Comparison of ENCODE assay signal across 15 cellular contexts in the genomic region with DNA sequence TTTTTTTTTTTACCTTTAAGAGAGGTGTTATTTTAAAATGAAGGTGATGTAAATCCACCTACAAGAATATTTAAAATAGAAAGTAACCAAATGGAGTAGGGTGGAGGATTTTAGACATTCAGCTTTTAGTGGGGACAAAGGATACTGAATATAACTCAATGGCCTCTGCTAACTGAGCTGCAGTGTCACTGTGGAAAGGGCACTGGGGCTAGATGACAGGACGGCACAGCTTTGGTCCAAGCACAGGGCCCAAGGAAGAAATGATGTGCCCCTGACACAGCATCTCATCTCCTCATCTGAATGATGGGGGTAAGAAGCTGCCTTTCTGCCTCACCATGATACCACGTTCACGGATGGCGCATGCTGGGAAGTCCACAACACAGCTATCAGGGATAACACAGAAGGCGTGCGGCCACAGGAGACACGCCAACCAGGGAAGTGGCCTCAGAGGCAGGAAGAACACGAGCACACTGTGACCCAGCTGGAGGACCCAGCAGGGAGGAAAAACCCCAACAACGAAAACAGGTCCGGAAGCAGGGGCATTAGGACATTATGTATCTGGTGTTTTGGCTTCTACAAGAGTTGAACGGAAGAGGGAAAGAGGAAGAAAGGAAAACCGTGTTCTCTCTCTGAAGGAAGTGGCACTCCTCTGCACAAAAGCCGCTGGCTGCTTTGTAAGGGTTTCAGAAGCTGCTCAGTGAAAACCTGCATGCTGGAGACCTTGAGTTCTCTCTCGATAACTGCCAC.
DNase-seq lines count a peak whose midpoint lies in the region; ATAC-seq and TF ChIP-seq lines count a peak whose summit lies in the region.
"Had no signal": no experiment of that assay in that cellular context is flagged by ENCODE, and none has a peak within 500 bp of the region (broad histone marks: within the 10 kb centered on the region; RNA-seq: fewer than 3 reads in every experiment).

No MANE protein-coding gene starts in this region.

- H3K27me3 Mint-ChIP-seq in activated naive CD8-positive, alpha-beta T cell treated with anti-CD3 and anti-CD28 coated beads, Interleukin-2, amount 50 U/mL, for 24 hours, result no peaks in the 10 kb centered on the region
- H3K27me3 Mint-ChIP-seq: IgD-negative memory B cell had no signal

- no peaks in the 10 kb centered on the region for H3K27me3 ChIP-seq in lower lobe of right lung (ENCODE audit: low read depth)

- H3K27ac ChIP-seq in lower lobe of right lung, result no peak overlapping the region
- H3K27ac ChIP-seq: SK-N-MC had no signal

- H3K9me3 Mint-ChIP-seq in activated naive CD8-positive, alpha-beta T cell treated with anti-CD3 and anti-CD28 coated beads, Interleukin-2, amount 50 U/mL, for 24 hours, result no peaks in the 10 kb centered on the region
- H3K9me3 Mint-ChIP-seq: IgD-negative memory B cell, neural crest cell had no signal

- H3K9me3 ChIP-seq in lower lobe of right lung, result no peaks in the 10 kb centered on the region
- H3K9me3 ChIP-seq: thoracic aorta had no signal

- TF ChIP-seq CTCF in lower lobe of right lung (IDR thresholded peaks at IDR 0.05) (no peak), GM13977 (IDR thresholded peaks at IDR 0.05; ENCODE audit: extremely low read depth, insufficient read depth, missing control alignments) (no peak)

- peaks cover 8% of the 10 kb centered on the region for H3K4me1 ChIP-seq in lower lobe of right lung

- DNase-seq in AML-193 (lab: John Stamatoyannopoulos, UW), result peak; percentile 85
- peak; percentile 76 for DNase-seq in GF-D8 (lab: John Stamatoyannopoulos, UW)
- DNase-seq in activated naive CD8-positive, alpha-beta T cell treated with anti-CD3 and anti-CD28 coated beads, Interleukin-2, amount 50 U/mL, for 24 hours, result no peak
- DNase-seq in lower lobe of right lung, result no peak
- no peak for DNase-seq in cerebellar cortex (ENCODE audit: low spot score)
- DNase-seq in NK-92 treated with Interleukin-12 subunit alpha and Interleukin-12 subunit beta, amount 100 ng/mL, for 24 hours (lab: John Stamatoyannopoulos, UW), result no peak
- no peak for DNase-seq in GM13977 (ENCODE audit: low spot score)
- DNase-seq: effector CD8-positive, alpha-beta T cell; NCI-H345; stimulated activated CD4-positive, alpha-beta T cell treated with anti-CD3 and anti-CD28 coated beads, Interleukin-2, amount 100 ng/mL, for 24 hours had no signal

- peaks cover 25% of the 10 kb centered on the region for H3K36me3 ChIP-seq in lower lobe of right lung
- H3K36me3 ChIP-seq: thoracic aorta had no signal

- ATAC-seq in activated naive CD8-positive, alpha-beta T cell treated with anti-CD3 and anti-CD28 coated beads, Interleukin-2, amount 50 U/mL, for 24 hours, result no peak
- ATAC-seq in lower lobe of right lung (peak; percentile 46 to 51), HG03135 (IDR thresholded peaks at IDR 0.05; ENCODE audit: unreplicated experiment) (no peak)

- no peak overlapping the region for H3K4me3 Mint-ChIP-seq in activated naive CD8-positive, alpha-beta T cell treated with anti-CD3 and anti-CD28 coated beads, Interleukin-2, amount 50 U/mL, for 24 hours
- H3K4me3 Mint-ChIP-seq: neural crest cell had no signal

- H3K27ac Mint-ChIP-seq in activated naive CD8-positive, alpha-beta T cell treated with anti-CD3 and anti-CD28 coated beads, Interleukin-2, amount 50 U/mL, for 24 hours, result peak overlapping the region; percentile 54

- peaks cover 22% of the 10 kb centered on the region for H3K36me3 Mint-ChIP-seq in activated naive CD8-positive, alpha-beta T cell treated with anti-CD3 and anti-CD28 coated beads, Interleukin-2, amount 50 U/mL, for 24 hours (ENCODE audit: low read depth)

- H3K4me3 ChIP-seq in lower lobe of right lung, result no peak overlapping the region
- H3K4me3 ChIP-seq: SK-N-MC, thoracic aorta had no signal

- in situ Hi-C loops in GM13977 (cut with MboI; ENCODE audit: low pct_unique_long_range_greater_than_20kb, low sequenced_read_pairs, unreplicated experiment), result no loop called here

- peaks cover 51% of the 10 kb centered on the region for H3K4me1 Mint-ChIP-seq in activated naive CD8-positive, alpha-beta T cell treated with anti-CD3 and anti-CD28 coated beads, Interleukin-2, amount 50 U/mL, for 24 hours

- intact Hi-C loops in lower lobe of right lung (cut with DNase I), result no loop called here

Comparison
In these comparisons a context has a peak if more than half of its experiments do, and no peak if none do; other contexts are left out.
1. DNase-seq: peak in AML-193 (2 of 2) and GF-D8 (single experiment); none in activated naive CD8-positive, alpha-beta T cell treated with anti-CD3 and anti-CD28 coated beads, Interleukin-2, amount 50 U/mL, for 24 hours (single experiment), lower lobe of right lung (single experiment), cerebellar cortex (single experiment), NK-92 treated with Interleukin-12 subunit alpha and Interleukin-12 subunit beta, amount 100 ng/mL, for 24 hours (single experiment) and GM13977 (single experiment).
2. ATAC-seq: peak in lower lobe of right lung (2 of 2); none in activated naive CD8-positive, alpha-beta T cell treated with anti-CD3 and anti-CD28 coated beads, Interleukin-2, amount 50 U/mL, for 24 hours (single experiment) and HG03135 (single experiment).